8 cellular contexts compared by ENCODE assay signal in genomic region chr5:142713151-142713706, GRCh38. TPM values are rescaled to one million over a fixed set of nuclear protein-coding genes. Genes with fewer than 3 reads are reported as not detected.
A peak's percentile ranks its signal among the peaks of the same experiment; 100 is the strongest.
DNase-seq lines count a peak whose midpoint lies in the region; TF ChIP-seq lines count a peak whose summit lies in the region.

No MANE protein-coding gene starts in this region.

- H3K27me3 Mint-ChIP-seq in neural progenitor cell (ENCODE audit: insufficient read depth, low read depth), result peaks cover 3% of the 10 kb centered on the region

- H3K4me2 ChIP-seq in GM23248 (ENCODE audit: unreplicated experiment), result peak overlapping the region; percentile 78
- H3K4me2 ChIP-seq in Karpas-422 (ENCODE audit: low read depth, low read length, poor library complexity, severe bottlenecking), result peak overlapping the region; percentile 74
- peak overlapping the region; percentile 77 for H3K4me2 ChIP-seq in neural progenitor cell

- DNase-seq in EH (ENCODE audit: low read depth) (peak; percentile 87), GM23248 (peak; percentile 90), Karpas-422 (peak; percentile 95), SHP77 (lab: John Stamatoyannopoulos, UW) (peak; percentile 79 to 82), activated gamma-delta T cell (lab: John Stamatoyannopoulos, UW) (peak; percentile 70), foreskin melanocyte (peak; percentile 84), neural progenitor cell (ENCODE audit: low spot score) (peak; percentile 92)

- H3K4me3 ChIP-seq in GM23248 (peak overlapping the region; percentile 82), Karpas-422 (ENCODE audit: low read length) (peak overlapping the region; percentile 53; the same call in 1 of the 2 replicates), neural progenitor cell (peak overlapping the region; percentile 77), stomach smooth muscle (ENCODE audit: low read length in 2 of 2) (peak overlapping the region; percentile 68 to 81)

- peak overlapping the region; percentile 81 for H3K4me3 Mint-ChIP-seq in neural progenitor cell

- H3F3A ChIP-seq in GM23248 (ENCODE audit: insufficient read depth) (peaks cover 8% of the 10 kb centered on the region), neural progenitor cell (ENCODE audit: low read depth) (peaks cover 5% of the 10 kb centered on the region)

- H3K4me1 ChIP-seq in GM23248 (ENCODE audit: insufficient read depth) (peaks cover 10% of the 10 kb centered on the region), Karpas-422 (ENCODE audit: low read length) (peaks cover 4% of the 10 kb centered on the region; the same call in 1 of the 2 replicates), neural progenitor cell (peaks cover 4% of the 10 kb centered on the region), stomach smooth muscle (ENCODE audit: control insufficient read depth, insufficient read depth, low read length) (peaks cover 19% of the 10 kb centered on the region)

- H2AFZ ChIP-seq in GM23248, result peak overlapping the region; percentile 96
- peak overlapping the region; percentile 84 for H2AFZ ChIP-seq in Karpas-422 (ENCODE audit: low read length)
- peak overlapping the region; percentile 100 for H2AFZ ChIP-seq in neural progenitor cell (replicated peaks)

- H3K9me3 Mint-ChIP-seq in neural progenitor cell, result no peaks in the 10 kb centered on the region

- H3K9me2 ChIP-seq in GM23248 (ENCODE audit: insufficient read depth) (no peaks in the 10 kb centered on the region), Karpas-422 (replicated peaks; ENCODE audit: insufficient read depth, low read length) (no peaks in the 10 kb centered on the region)

- no peaks in the 10 kb centered on the region for H3K36me3 Mint-ChIP-seq in neural progenitor cell

- H3K4me1 Mint-ChIP-seq in neural progenitor cell, result peaks cover 19% of the 10 kb centered on the region

- H3K27ac ChIP-seq in GM23248 (peak overlapping the region; percentile 47), Karpas-422 (ENCODE audit: low read length) (no peak overlapping the region), neural progenitor cell (no peak overlapping the region), stomach smooth muscle (ENCODE audit: low read length) (peak overlapping the region; percentile 46)

- peak overlapping the region; percentile 48 for H3K27ac Mint-ChIP-seq in neural progenitor cell

- no peaks in the 10 kb centered on the region for H4K20me1 ChIP-seq in GM23248 (ENCODE audit: insufficient read depth)
- H4K20me1 ChIP-seq in Karpas-422 (ENCODE audit: insufficient read depth, low read depth, low read length), result no peaks in the 10 kb centered on the region
- no peaks in the 10 kb centered on the region for H4K20me1 ChIP-seq in neural progenitor cell (ENCODE audit: low read depth)

- H3K27me3 ChIP-seq in GM23248 (replicated peaks; ENCODE audit: insufficient read depth) (no peaks in the 10 kb centered on the region), Karpas-422 (ENCODE audit: low read length) (0 out of 2 replicates have a peak, but pooled peaks cover 3% of the 10 kb centered on the region), neural progenitor cell (no peaks in the 10 kb centered on the region), stomach smooth muscle (ENCODE audit: control insufficient read depth in 1 of 2, insufficient read depth in 2 of 2, low read length in 2 of 2) (no peaks in the 10 kb centered on the region)

- no peaks in the 10 kb centered on the region for H3K9me3 ChIP-seq in GM23248 (ENCODE audit: low read depth)
- H3K9me3 ChIP-seq in Karpas-422 (ENCODE audit: low read length), result no peaks in the 10 kb centered on the region
- H3K9me3 ChIP-seq in neural progenitor cell (ENCODE audit: low read depth), result no peaks in the 10 kb centered on the region
- H3K9me3 ChIP-seq in stomach smooth muscle (ENCODE audit: control insufficient read depth in 2 of 2, low read length in 2 of 2), result no peaks in the 10 kb centered on the region

- TF ChIP-seq CTCF in neural progenitor cell (IDR thresholded peaks at IDR 0.05), result peak; percentile 91

- no peaks in the 10 kb centered on the region for H3K79me2 ChIP-seq in GM23248 (ENCODE audit: insufficient read depth)
- no peaks in the 10 kb centered on the region for H3K79me2 ChIP-seq in Karpas-422 (ENCODE audit: low read length)
- H3K79me2 ChIP-seq in neural progenitor cell (ENCODE audit: low read depth), result no peaks in the 10 kb centered on the region

- in situ Hi-C loops in GM23248 (cut with MboI), result no loop called here

- no peaks in the 10 kb centered on the region for H3K36me3 ChIP-seq in GM23248 (ENCODE audit: low read depth)
- no peaks in the 10 kb centered on the region for H3K36me3 ChIP-seq in Karpas-422 (ENCODE audit: insufficient read depth, low read length)
- no peaks in the 10 kb centered on the region for H3K36me3 ChIP-seq in neural progenitor cell
- no peaks in the 10 kb centered on the region for H3K36me3 ChIP-seq in stomach smooth muscle (ENCODE audit: control insufficient read depth in 2 of 2, insufficient read depth in 2 of 2, low read length in 2 of 2)

- 0 to 2% methylated on average over 28 of the region's 28 CpGs for WGBS in GM23248 (ENCODE audit: low coverage in 1 of 2, low lambda C conversion rate in 2 of 2, missing lambda C conversion rate in 2 of 2), 2 experiments

- H3K9ac ChIP-seq in GM23248 (peak overlapping the region; percentile 77), Karpas-422 (ENCODE audit: low read length) (peak overlapping the region; percentile 37; the same call in 1 of the 2 replicates), neural progenitor cell (no peak overlapping the region), stomach smooth muscle (ENCODE audit: low read length in 2 of 2) (peak overlapping the region; percentile 23 to 71)

RNA-seq across cellular contexts. Expression of gene FGF1, which starts 27.3 kb away (rescaled TPM):
- 9.2 and 13.8 TPM in 2 replicates for total RNA-seq in GM23248 (2014; rRNA removed; shearing (Covaris generic))
- polyA plus RNA-seq in GM23248 (2016; fragmentation: Nextera tagmentation; extraction: Ambion mirVana), result 27.7 and 29.6 TPM in 2 replicates
- not detected in 2 replicates for total RNA-seq in Karpas-422 (2014; rRNA removed; shearing (Covaris generic); ENCODE audit: low replicate concordance)
- not detected in 2 replicates for total RNA-seq in neural progenitor cell (ENCODE audit: low replicate concordance)

RNA-seq across cellular contexts. Expression of gene ARHGAP26, which starts 56.9 kb away (rescaled TPM):
- total RNA-seq in GM23248 (2014; rRNA removed; shearing (Covaris generic)), result 1.6 and 8.3 TPM in 2 replicates
- 1.7 and 1.9 TPM in 2 replicates for polyA plus RNA-seq in GM23248 (2016; fragmentation: Nextera tagmentation; extraction: Ambion mirVana)
- total RNA-seq in Karpas-422 (2014; rRNA removed; shearing (Covaris generic); ENCODE audit: low replicate concordance), result 21.8 and 39.8 TPM in 2 replicates
- 7.0 and 14.5 TPM in 2 replicates for total RNA-seq in neural progenitor cell (ENCODE audit: low replicate concordance)

Comparison
In these comparisons a context has a peak if more than half of its experiments do, and no peak if none do; other contexts are left out.
1. H3K27ac ChIP-seq: peak in GM23248 (single experiment) and stomach smooth muscle (single experiment); none in Karpas-422 (single experiment) and neural progenitor cell (single experiment).
2. RNA of gene FGF1, which starts 27.3 kb away (total RNA-seq): 9.2 to 13.8 TPM in GM23248; not detected in neural progenitor cell and not detected in Karpas-422; every median in the first group is over 10 times any median in the second.
3. Peak in every context shown above with its lines, with median percentiles within 50 percentile points of each other: DNase-seq, H2AFZ ChIP-seq, H3K4me2 ChIP-seq and H3K4me3 ChIP-seq.